9 cellular contexts compared by ENCODE assay signal in the genomic region with DNA sequence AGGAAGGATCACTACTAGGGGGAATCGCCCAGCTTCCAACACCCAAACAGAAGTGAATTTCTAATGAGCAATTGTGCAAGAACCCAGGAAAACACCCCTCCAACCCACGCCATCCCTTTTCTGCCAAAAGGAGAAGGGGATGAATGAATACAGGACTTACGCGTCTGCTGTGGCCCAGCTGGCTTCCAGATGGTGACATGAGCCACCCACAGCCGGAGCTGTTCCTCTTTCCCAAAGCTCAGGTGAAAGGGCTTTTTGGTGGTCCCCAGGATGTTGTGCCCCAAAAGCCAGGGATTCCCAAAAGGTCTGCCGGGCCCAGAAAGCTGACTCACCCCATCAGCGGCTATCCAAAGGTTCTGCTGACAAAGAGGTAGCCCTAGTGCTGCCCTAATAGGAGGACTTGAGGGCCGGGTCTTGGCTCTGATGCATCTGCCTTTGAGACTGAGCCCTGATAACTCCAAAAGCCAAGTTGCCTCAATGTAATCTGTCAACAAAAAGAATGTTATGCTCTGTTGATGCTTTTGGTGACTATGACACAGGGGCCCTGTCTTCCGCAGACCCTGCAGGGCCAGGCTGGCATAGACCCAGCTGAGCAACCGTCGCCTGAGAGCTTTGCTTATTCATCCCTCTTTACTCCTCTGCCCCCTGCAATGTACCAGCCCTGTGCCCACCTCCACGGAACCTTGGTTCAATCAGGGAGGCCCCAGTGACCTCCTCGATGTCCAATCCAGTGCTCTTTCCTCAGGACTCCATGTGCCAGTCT. TPM values are rescaled to one million over a fixed set of nuclear protein-coding genes. Genes with fewer than 3 reads are reported as not detected.
DNase-seq lines count a peak whose midpoint lies in the region; ATAC-seq and TF ChIP-seq lines count a peak whose summit lies in the region.
"Had no signal": no experiment of that assay in that cellular context is flagged by ENCODE, and none has a peak within 500 bp of the region (broad histone marks: within the 10 kb centered on the region; RNA-seq: fewer than 3 reads in every experiment).

No MANE protein-coding gene starts in this region.

- H3K4me3 ChIP-seq in colonic mucosa (no peak overlapping the region), upper lobe of right lung (no peak overlapping the region), SJCRH30 (no peak overlapping the region)

- peak overlapping the region; percentile 98 for H3K27ac ChIP-seq in colonic mucosa
- H3K27ac ChIP-seq in upper lobe of right lung = peak overlapping the region; percentile 94
- H3K27ac ChIP-seq in SJCRH30 = no peak overlapping the region

- H3K27me3 ChIP-seq in colonic mucosa (no peaks in the 10 kb centered on the region), upper lobe of right lung (no peaks in the 10 kb centered on the region), SJCRH30 (no peaks in the 10 kb centered on the region)

- H3K4me1 ChIP-seq in colonic mucosa (peaks cover 49% of the 10 kb centered on the region), upper lobe of right lung (peaks cover 99% of the 10 kb centered on the region), SJCRH30 (peaks cover 37% of the 10 kb centered on the region)

- DNase-seq in DMS53 (lab: John Stamatoyannopoulos, UW) (peak; percentile 63), DMS53 treated with DMSO at 0.1 percent for 48 hours (lab: John Stamatoyannopoulos, UW; ENCODE audit: unreplicated experiment) (no peak), colonic mucosa (peak; percentile 31), mesenteric fat pad (ENCODE audit: low spot score) (peak; percentile 89), upper lobe of right lung (peak; percentile 79), SJCRH30 (no peak)
- no peak for DNase-seq in activated effector memory CD4-positive, alpha-beta T cell treated with Interleukin-2 at 50 U/mL for 16 hours
- DNase-seq: stimulated activated CD4-positive, alpha-beta T cell treated with anti-CD3 and anti-CD28 coated beads, Interleukin-4, amount 100 ng/mL, for 24 hours had no signal

- peak; percentile 21 for ATAC-seq in upper lobe of right lung
- no peak for ATAC-seq in GM21360 (IDR thresholded peaks at IDR 0.05; ENCODE audit: unreplicated experiment)

- H3K36me3 ChIP-seq in colonic mucosa = no peaks in the 10 kb centered on the region
- peaks cover 6% of the 10 kb centered on the region for H3K36me3 ChIP-seq in upper lobe of right lung
- no peaks in the 10 kb centered on the region for H3K36me3 ChIP-seq in SJCRH30

- intact Hi-C loops in colonic mucosa (cut with DNase I) = no loop called here
- intact Hi-C loops in upper lobe of right lung (cut with DNase I) = no loop called here

- no peaks in the 10 kb centered on the region for H3K9me3 ChIP-seq in colonic mucosa
- no peaks in the 10 kb centered on the region for H3K9me3 ChIP-seq in upper lobe of right lung
- no peaks in the 10 kb centered on the region for H3K9me3 ChIP-seq in SJCRH30 (replicated peaks)

- peak overlapping the region; percentile 6 to 85 for H3K9ac ChIP-seq in colonic mucosa (ENCODE audit: low read depth in 2 of 2, low read length in 2 of 2)

- no peak for TF ChIP-seq CTCF in colonic mucosa (IDR thresholded peaks at IDR 0.05)
- no peak for TF ChIP-seq CTCF in upper lobe of right lung (IDR thresholded peaks at IDR 0.05)

RNA-seq across cellular contexts. Expression of gene GSN, which starts 14.5 kb away (rescaled TPM):
- total RNA-seq in colonic mucosa (100 to 1,000 TPM; 413 to 553 TPM), mesenteric fat pad (843 TPM), upper lobe of right lung (464 TPM)
- total RNA-seq in SJCRH30 (2014; rRNA removed; shearing (Covaris generic)) = 43.4 and 44.1 TPM in 2 replicates

Comparison
In these comparisons a context has a peak if more than half of its experiments do, and no peak if none do; other contexts are left out.
1. DNase-seq: peak in DMS53 (single experiment), colonic mucosa (single experiment), mesenteric fat pad (single experiment) and upper lobe of right lung (single experiment); none in DMS53 treated with DMSO at 0.1 percent for 48 hours (single experiment), SJCRH30 (0 of 2) and activated effector memory CD4-positive, alpha-beta T cell treated with Interleukin-2 at 50 U/mL for 16 hours (single experiment).